8 cellular contexts compared by ENCODE assay signal in genomic region chr3:125051715-125052581, GRCh38. TPM values are rescaled to one million over a fixed set of nuclear protein-coding genes. Genes with fewer than 3 reads are reported as not detected.
A peak's percentile ranks its signal among the peaks of the same experiment; 100 is the strongest.
DNase-seq lines count a peak whose midpoint lies in the region; ATAC-seq and TF ChIP-seq lines count a peak whose summit lies in the region.

No MANE protein-coding gene starts in this region.

- TF ChIP-seq EP300 in ovary (IDR thresholded peaks at IDR 0.05) = no peak

- no peak for ATAC-seq in HG03521 (IDR thresholded peaks at IDR 0.05; ENCODE audit: unreplicated experiment)

- H3K27me3 ChIP-seq in ovary (no peaks in the 10 kb centered on the region), thymus (ENCODE audit: control insufficient read depth, insufficient read depth) (no peaks in the 10 kb centered on the region)

- intact Hi-C loops in ovary (cut with DNase I) = loop anchor here in 1 of 4 donors (10.0 kb wide), 1 partner anchor 93 kb away; no protein-coding TSS in a partner anchor

- H3K9me3 ChIP-seq in ovary = no peaks in the 10 kb centered on the region
- no peaks in the 10 kb centered on the region for H3K9me3 ChIP-seq in thymus (ENCODE audit: control insufficient read depth)

- H3K4me3 ChIP-seq in ovary (peak overlapping the region; percentile 3), thymus (ENCODE audit: low read length) (peak overlapping the region; percentile 6)

- peaks cover 17% of the 10 kb centered on the region for H3K4me1 ChIP-seq in ovary (ENCODE audit: insufficient read depth)
- peaks cover 32% of the 10 kb centered on the region for H3K4me1 ChIP-seq in thymus (ENCODE audit: control insufficient read depth, insufficient read depth, low read length)

- WGBS in ovary, 3 donors = 3 to 7% (median 4%) methylated on average over 14 of the region's 14 CpGs
- whole genome bisulfite sequencing in thymus = 1% methylated on average over 14 of the region's 14 CpGs

- TF ChIP-seq POLR2A in ovary (IDR thresholded peaks at IDR 0.05) = no peak

- DNase-seq in ELR (ENCODE audit: low read depth) (peak; percentile 95), NCI-H2171 treated with DMSO at 0.1 percent for 48 hours (lab: John Stamatoyannopoulos, UW) (peak; percentile 69), activated T-cell treated with anti-CD3 and anti-CD28 coated beads for 48 hours (ENCODE audit: low read depth) (peak; percentile 36), fibroblast of peridontal ligament (ENCODE audit: extremely low read depth) (peak; percentile 89), ovary (peak; percentile 41 to 65 (median 47)), NCI-H345 (lab: John Stamatoyannopoulos, UW) (no peak)

- H3K27ac ChIP-seq in ovary (peak overlapping the region in 1 of 2 donors; percentile 95), thymus (ENCODE audit: low read depth) (peak overlapping the region; percentile 83)

- no peaks in the 10 kb centered on the region for H3K36me3 ChIP-seq in ovary
- no peaks in the 10 kb centered on the region for H3K36me3 ChIP-seq in thymus (ENCODE audit: control insufficient read depth, insufficient read depth)

- no peak for TF ChIP-seq CTCF in ovary (IDR thresholded peaks at IDR 0.05)

RNA-seq across cellular contexts. Expression of gene HEG1, which starts 3.8 kb away (rescaled TPM):
- 10 to 100 TPM; 17.4 to 54.7 (median 35.6) TPM for total RNA-seq in ovary
- polyA plus RNA-seq in ovary = 10 to 100 TPM; 12.2 to 64.7 TPM
- 4.7 TPM for polyA plus RNA-seq in thymus
